Comparison of ENCODE assay signal across 1 cellular context in the genomic region with DNA sequence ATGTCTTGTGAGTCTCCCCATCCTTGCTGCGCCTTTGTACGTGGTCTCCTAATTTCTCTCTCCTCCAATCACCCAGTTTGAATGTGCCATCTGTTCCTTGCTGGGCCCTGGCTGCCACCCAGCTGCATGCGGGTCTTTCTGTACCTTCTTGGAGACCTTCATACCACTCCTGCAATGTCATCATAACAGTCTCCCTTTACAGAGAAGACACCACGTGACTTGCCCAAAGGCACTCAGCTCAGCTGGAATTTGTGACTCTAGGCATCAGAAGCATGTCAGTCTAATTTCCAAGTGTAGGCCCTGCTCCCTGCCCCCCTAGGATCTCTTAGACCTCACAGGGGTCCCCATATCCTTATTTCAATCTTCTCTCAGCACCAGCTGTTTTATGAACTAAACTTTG.
TF ChIP-seq lines count a peak whose summit lies in the region.

No MANE protein-coding gene starts in this region.

TF ChIP-seq in GM23338, 12 proteins besides CTCF, POLR2A, EP300 and RAD21 (continued from another document):
- TF ChIP-seq, protein P1, sequence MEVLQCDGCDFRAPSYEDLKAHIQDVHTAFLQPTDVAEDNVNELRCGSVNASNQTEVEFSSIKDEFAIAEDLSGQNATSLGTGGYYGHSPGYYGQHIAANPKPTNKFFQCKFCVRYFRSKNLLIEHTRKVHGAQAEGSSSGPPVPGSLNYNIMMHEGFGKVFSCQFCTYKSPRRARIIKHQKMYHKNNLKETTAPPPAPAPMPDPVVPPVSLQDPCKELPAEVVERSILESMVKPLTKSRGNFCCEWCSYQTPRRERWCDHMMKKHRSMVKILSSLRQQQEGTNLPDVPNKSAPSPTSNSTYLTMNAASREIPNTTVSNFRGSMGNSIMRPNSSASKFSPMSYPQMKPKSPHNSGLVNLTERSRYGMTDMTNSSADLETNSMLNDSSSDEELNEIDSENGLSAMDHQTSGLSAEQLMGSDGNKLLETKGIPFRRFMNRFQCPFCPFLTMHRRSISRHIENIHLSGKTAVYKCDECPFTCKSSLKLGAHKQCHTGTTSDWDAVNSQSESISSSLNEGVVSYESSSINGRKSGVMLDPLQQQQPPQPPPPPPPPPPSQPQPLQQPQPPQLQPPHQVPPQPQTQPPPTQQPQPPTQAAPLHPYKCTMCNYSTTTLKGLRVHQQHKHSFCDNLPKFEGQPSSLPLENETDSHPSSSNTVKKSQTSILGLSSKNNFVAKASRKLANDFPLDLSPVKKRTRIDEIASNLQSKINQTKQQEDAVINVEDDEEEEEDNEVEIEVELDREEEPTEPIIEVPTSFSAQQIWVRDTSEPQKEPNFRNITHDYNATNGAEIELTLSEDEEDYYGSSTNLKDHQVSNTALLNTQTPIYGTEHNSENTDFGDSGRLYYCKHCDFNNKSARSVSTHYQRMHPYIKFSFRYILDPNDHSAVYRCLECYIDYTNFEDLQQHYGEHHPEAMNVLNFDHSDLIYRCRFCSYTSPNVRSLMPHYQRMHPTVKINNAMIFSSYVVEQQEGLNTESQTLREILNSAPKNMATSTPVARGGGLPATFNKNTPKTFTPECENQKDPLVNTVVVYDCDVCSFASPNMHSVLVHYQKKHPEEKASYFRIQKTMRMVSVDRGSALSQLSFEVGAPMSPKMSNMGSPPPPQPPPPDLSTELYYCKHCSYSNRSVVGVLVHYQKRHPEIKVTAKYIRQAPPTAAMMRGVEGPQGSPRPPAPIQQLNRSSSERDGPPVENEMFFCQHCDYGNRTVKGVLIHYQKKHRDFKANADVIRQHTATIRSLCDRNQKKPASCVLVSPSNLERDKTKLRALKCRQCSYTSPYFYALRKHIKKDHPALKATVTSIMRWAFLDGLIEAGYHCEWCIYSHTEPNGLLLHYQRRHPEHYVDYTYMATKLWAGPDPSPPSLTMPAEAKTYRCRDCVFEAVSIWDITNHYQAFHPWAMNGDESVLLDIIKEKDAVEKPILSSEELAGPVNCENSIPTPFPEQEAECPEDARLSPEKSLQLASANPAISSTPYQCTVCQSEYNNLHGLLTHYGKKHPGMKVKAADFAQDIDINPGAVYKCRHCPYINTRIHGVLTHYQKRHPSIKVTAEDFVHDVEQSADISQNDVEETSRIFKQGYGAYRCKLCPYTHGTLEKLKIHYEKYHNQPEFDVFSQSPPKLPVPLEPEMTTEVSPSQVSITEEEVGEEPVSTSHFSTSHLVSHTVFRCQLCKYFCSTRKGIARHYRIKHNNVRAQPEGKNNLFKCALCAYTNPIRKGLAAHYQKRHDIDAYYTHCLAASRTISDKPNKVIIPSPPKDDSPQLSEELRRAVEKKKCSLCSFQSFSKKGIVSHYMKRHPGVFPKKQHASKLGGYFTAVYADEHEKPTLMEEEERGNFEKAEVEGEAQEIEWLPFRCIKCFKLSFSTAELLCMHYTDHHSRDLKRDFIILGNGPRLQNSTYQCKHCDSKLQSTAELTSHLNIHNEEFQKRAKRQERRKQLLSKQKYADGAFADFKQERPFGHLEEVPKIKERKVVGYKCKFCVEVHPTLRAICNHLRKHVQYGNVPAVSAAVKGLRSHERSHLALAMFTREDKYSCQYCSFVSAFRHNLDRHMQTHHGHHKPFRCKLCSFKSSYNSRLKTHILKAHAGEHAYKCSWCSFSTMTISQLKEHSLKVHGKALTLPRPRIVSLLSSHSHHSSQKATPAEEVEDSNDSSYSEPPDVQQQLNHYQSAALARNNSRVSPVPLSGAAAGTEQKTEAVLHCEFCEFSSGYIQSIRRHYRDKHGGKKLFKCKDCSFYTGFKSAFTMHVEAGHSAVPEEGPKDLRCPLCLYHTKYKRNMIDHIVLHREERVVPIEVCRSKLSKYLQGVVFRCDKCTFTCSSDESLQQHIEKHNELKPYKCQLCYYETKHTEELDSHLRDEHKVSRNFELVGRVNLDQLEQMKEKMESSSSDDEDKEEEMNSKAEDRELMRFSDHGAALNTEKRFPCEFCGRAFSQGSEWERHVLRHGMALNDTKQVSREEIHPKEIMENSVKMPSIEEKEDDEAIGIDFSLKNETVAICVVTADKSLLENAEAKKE (CRISPR knock-in tag; IDR thresholded peaks at IDR 0.05) = no peak
